Comparison of ENCODE assay signal across 18 cellular contexts in the genomic region with DNA sequence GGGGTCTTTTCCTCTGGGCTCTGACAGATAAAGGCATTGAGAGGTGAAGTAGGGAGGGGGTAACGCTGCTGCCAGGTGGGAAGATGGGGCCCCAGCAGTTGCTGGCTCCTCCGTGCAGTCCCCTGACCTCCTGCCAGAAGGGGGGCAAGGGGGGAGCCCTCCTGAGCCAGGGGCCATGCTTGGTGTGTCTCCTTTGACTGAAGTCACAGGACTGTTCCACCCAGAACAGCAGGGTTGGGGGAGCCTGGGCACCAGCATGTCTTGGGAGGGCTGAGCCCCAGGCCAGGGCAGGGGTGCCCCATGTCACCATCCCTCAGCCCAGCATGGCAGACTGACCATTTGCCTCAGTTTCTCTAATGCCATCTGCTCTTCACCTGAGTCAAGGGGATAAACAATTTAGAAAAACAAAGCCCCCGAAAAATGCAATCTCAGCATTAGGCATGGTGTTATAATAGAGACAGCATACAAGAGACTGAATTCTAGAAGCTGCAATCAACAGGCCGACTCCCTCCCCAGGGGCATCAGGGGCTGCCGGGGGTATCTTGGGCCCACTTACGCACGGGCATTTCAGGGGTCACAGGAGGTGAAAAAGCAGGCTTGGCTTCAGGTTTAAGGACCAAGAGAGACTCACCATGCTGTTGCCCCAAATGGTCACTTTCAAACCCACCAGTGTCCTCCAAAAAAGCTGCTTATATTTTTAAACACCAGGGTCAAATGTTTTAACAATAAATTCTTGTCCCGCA.
DNase-seq lines count a peak whose midpoint lies in the region; ATAC-seq, FAIRE-seq and TF ChIP-seq lines count a peak whose summit lies in the region.
"Had no signal": no experiment of that assay in that cellular context is flagged by ENCODE, and none has a peak within 500 bp of the region (broad histone marks: within the 10 kb centered on the region; RNA-seq: fewer than 3 reads in every experiment).

No MANE protein-coding gene starts in this region.

- TF ChIP-seq RAD21 in A549 (conservative IDR thresholded peaks at IDR 0.05 in 1 of 2, IDR thresholded peaks at IDR 0.05 in 1 of 2): no peak

- CTCF ChIA-PET in A549 (lab: Yijun Ruan, JAX): interaction anchor here (1.0 to 10.7 kb wide), 6 partner anchors 11 to 536 kb away, joined by 3 to 130 read pairs (median 8); no protein-coding TSS in a partner anchor

- no peak for TF ChIP-seq POLR2A in A549 (IDR thresholded peaks at IDR 0.05; ENCODE audit: low read length)
- TF ChIP-seq POLR2A in sigmoid colon (IDR thresholded peaks at IDR 0.05): no peak

- no peak for FAIRE-seq in A549 (lab: Jason Lieb, UNC)

- H3K9me3 ChIP-seq in A549 (no peaks in the 10 kb centered on the region), colonic mucosa (no peaks in the 10 kb centered on the region), sigmoid colon (no peaks in the 10 kb centered on the region)

- intact Hi-C loops in colonic mucosa (cut with DNase I): loop anchor here (2.0 kb wide), 2 partner anchors 425 to 515 kb away; no protein-coding TSS in a partner anchor
- intact Hi-C loops in sigmoid colon (cut with DNase I): loop anchor here (5.0 kb wide), 1 partner anchor 515 kb away; no protein-coding TSS in a partner anchor

- ATAC-seq in A549: no peak

- H3K4me3 ChIP-seq in A549 (no peak overlapping the region), H7 (ENCODE audit: insufficient read depth, low read depth, low read length) (no peak overlapping the region), colonic mucosa (no peak overlapping the region), sigmoid colon (no peak overlapping the region)

- H3K27ac ChIP-seq in A549 (no peak overlapping the region), colonic mucosa (no peak overlapping the region), sigmoid colon (no peak overlapping the region)

- H3K4me1 ChIP-seq in A549 (no peaks in the 10 kb centered on the region), colonic mucosa (no peaks in the 10 kb centered on the region), sigmoid colon (no peaks in the 10 kb centered on the region)

- no peak overlapping the region for H3K4me2 ChIP-seq in A549

- POLR2A ChIA-PET in A549 (lab: Yijun Ruan, JAX): no interaction called here

- no peak for TF ChIP-seq CTCF in A549 (IDR thresholded peaks at IDR 0.05)
- TF ChIP-seq CTCF in colonic mucosa (IDR thresholded peaks at IDR 0.05): no peak
- no peak for TF ChIP-seq CTCF in sigmoid colon (IDR thresholded peaks at IDR 0.05)
- no peak for TF ChIP-seq CTCF in GM20000 (IDR thresholded peaks at IDR 0.05; ENCODE audit: extremely low read depth, missing control alignments)

- DNase-seq in A549 (ENCODE audit: low read depth in 1 of 2, low spot score in 1 of 2) (no peak), H7 (peak; percentile 16), colonic mucosa (peak; percentile 6), sigmoid colon (peak; percentile 51), AG20443 (ENCODE audit: low spot score) (no peak), AG08396 (ENCODE audit: low spot score) (no peak), T-helper 1 cell (no peak), GM20000 (ENCODE audit: low spot score) (no peak)
- DNase-seq: Calu3; CD4-positive, alpha-beta T cell; DMS53; H9; NCI-H1105 treated with DMSO at 0.1 percent for 48 hours; NCI-H1694 treated with DMSO at 0.1 percent for 48 hours; NCI-H226; NK-92 treated with Interleukin-12 subunit alpha and Interleukin-12 subunit beta, amount 100 ng/mL, for 24 hours; OCI-M1; SHP77 treated with DMSO at 0.1 percent for 48 hours had no signal

- H3K9ac ChIP-seq in colonic mucosa (ENCODE audit: low read depth in 2 of 2, low read length in 2 of 2): no peak overlapping the region

- H3K27me3 ChIP-seq in H7 (ENCODE audit: control insufficient read depth, insufficient read depth, low read length): no peaks in the 10 kb centered on the region
- no peaks in the 10 kb centered on the region for H3K27me3 ChIP-seq in colonic mucosa
- peaks cover 0 to 33% (median 0%) of the 10 kb centered on the region in 3 donors for H3K27me3 ChIP-seq in sigmoid colon

- H3K36me3 ChIP-seq in H7 (replicated peaks; ENCODE audit: control insufficient read depth, insufficient read depth, low read length): no peaks in the 10 kb centered on the region
- H3K36me3 ChIP-seq in colonic mucosa: no peaks in the 10 kb centered on the region
- H3K36me3 ChIP-seq in sigmoid colon: no peaks in the 10 kb centered on the region

- TF ChIP-seq EP300 in A549 (IDR thresholded peaks at IDR 0.05) (no peak), sigmoid colon (IDR thresholded peaks at IDR 0.05) (no peak)

- WGBS in A549 (ENCODE audit: missing lambda C conversion rate): 18% methylated on average over 7 of the region's 8 CpGs
- 68 to 71% methylated on average over 8 of the region's 8 CpGs for WGBS in sigmoid colon, 2 donors

TF ChIP-seq in A549, 52 proteins besides CTCF, POLR2A, EP300 and RAD21:
- TF ChIP-seq MAFK (IDR thresholded peaks at IDR 0.05; ENCODE audit: partially characterized antibody): peak; percentile 77
- TF ChIP-seq CHD4 (IDR thresholded peaks at IDR 0.05; ENCODE audit: borderline replicate concordance): no peak
TF ChIP-seq in A549: peak in this region for 1.

Comparison
In these comparisons a context has a peak if more than half of its experiments do, and no peak if none do; other contexts are left out.
1. DNase-seq: peak in H7 (single experiment), colonic mucosa (single experiment) and sigmoid colon (single experiment); none in A549 (0 of 2), AG20443 (single experiment), AG08396 (single experiment), T-helper 1 cell (0 of 5) and GM20000 (single experiment).